ENCODE assay signal across 8 cellular contexts in the genomic region with DNA sequence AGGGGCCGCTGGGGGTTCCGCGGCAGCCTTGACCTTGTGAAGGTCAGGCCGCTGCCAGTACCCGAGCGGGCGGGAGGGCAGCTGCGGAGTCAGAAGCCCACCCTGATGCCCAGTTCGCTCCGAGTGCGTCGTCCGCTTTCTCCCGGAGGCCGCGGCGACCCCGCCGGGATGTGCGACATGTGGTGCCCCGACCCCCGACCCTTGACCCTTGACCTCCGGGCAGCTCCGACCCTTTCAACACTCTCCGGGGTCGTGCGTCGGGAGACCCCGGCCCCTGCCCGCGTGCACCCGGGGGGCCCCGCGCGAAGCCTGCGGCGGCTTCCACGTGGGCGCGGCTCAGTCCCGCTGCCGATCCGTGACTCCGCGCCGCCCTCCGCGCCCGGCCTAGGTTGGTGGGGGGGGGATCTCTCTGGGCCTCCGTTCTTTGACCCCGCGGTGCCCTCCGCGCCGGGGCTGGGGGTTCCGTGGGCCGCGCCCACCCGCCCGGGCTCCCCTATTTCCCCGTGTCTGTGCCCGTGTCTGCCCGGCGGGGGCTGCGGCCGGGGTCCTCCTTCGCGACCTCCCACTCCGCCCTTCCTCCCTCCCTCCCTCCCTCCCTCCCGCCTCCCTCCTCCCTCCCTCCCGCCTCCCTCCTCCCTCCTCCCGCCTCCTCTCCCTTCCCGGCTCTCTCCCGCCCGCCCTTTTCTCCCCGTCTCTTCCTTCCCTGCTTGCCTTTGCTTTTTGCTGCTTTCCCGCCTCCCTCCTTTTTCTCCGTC. TPM values are rescaled to one million over a fixed set of nuclear protein-coding genes. Genes with fewer than 3 reads are reported as not detected.
A peak's percentile ranks its signal among the peaks of the same experiment; 100 is the strongest.
DNase-seq lines count a peak whose midpoint lies in the region; ATAC-seq and TF ChIP-seq lines count a peak whose summit lies in the region.

No MANE protein-coding gene starts in this region.

- TF ChIP-seq CTCF in DND-41 (IDR thresholded peaks at IDR 0.05; ENCODE audit: borderline replicate concordance, extremely low read depth, low read length, poor library complexity, severe bottlenecking) = no peak
- TF ChIP-seq CTCF in left ventricle myocardium inferior (IDR thresholded peaks at IDR 0.05; ENCODE audit: borderline replicate concordance) = no peak

- H3K4me1 ChIP-seq in DND-41 (ENCODE audit: insufficient read depth, low read length) = peaks cover 61% of the 10 kb centered on the region
- H3K4me1 ChIP-seq in HUES64 (ENCODE audit: insufficient read depth, low read length) = no peaks in the 10 kb centered on the region
- peaks cover 67% of the 10 kb centered on the region for H3K4me1 ChIP-seq in left ventricle myocardium inferior

- H3K27ac ChIP-seq in DND-41 (ENCODE audit: low read length) (peak overlapping the region; percentile 97), HUES64 (ENCODE audit: low read depth, low read length) (peak overlapping the region; percentile 100), adipose tissue (ENCODE audit: low read depth, low read length) (peak overlapping the region; percentile 79), left ventricle myocardium inferior (replicated peaks) (peak overlapping the region; percentile 100)

- DNase-seq in DND-41 (no peak), left ventricle myocardium inferior (peak; percentile 69), putamen (ENCODE audit: low spot score) (peak; percentile 70), MV-4-11 (lab: John Stamatoyannopoulos, UW) (no peak), NK-92 (lab: John Stamatoyannopoulos, UW; ENCODE audit: unreplicated experiment) (no peak)

- H4K20me1 ChIP-seq in DND-41 (ENCODE audit: insufficient read depth, low read length) = peaks cover 70% of the 10 kb centered on the region

- intact Hi-C loops in left ventricle myocardium inferior (cut with micrococcal nuclease) = no loop called here

- H3K9me3 ChIP-seq in DND-41 (ENCODE audit: insufficient read depth, low read length, severe bottlenecking) = no peaks in the 10 kb centered on the region
- H3K9me3 ChIP-seq in HUES64 (ENCODE audit: insufficient read depth, low read depth, low read length) = no peaks in the 10 kb centered on the region
- H3K9me3 ChIP-seq in left ventricle myocardium inferior (replicated peaks) = no peaks in the 10 kb centered on the region

- under 1% methylated on average over 65 of the region's 78 CpGs for WGBS in HUES64
- WGBS in adipose tissue, 3 donors = 0 to 1% (median 0%) methylated on average over 42 to 70 of the region's 78 CpGs

- H3K4me2 ChIP-seq in DND-41 (ENCODE audit: insufficient read depth, low read length) = peak overlapping the region; percentile 79

- H2AFZ ChIP-seq in DND-41 (ENCODE audit: low read depth, low read length) = peak overlapping the region; percentile 77

- H3K4me3 ChIP-seq in DND-41 (ENCODE audit: low read depth in 1 of 2, low read length in 2 of 2) (peak overlapping the region; percentile 61 to 81), HUES64 (ENCODE audit: low read length) (peak overlapping the region; percentile 96), left ventricle myocardium inferior (peak overlapping the region; percentile 100)

- H3K36me3 ChIP-seq in DND-41 (ENCODE audit: insufficient read depth, low read length) (peaks cover 76% of the 10 kb centered on the region), HUES64 (ENCODE audit: insufficient read depth, low read length) (peaks cover 56% of the 10 kb centered on the region), left ventricle myocardium inferior (peaks cover 39% of the 10 kb centered on the region)

- ATAC-seq in DND-41 (ENCODE audit: insufficient read depth, low read depth) = peak; percentile 47
- peak; percentile 34 for ATAC-seq in GM21528 (IDR thresholded peaks at IDR 0.05; ENCODE audit: low FRiP score, unreplicated experiment)

- H3K9ac ChIP-seq in DND-41 (ENCODE audit: low read depth, low read length) (peak overlapping the region; percentile 96), HUES64 (ENCODE audit: low read depth, low read length) (peak overlapping the region; percentile 100)

- H3K79me2 ChIP-seq in DND-41 (ENCODE audit: insufficient read depth, low read length) = peaks cover 84% of the 10 kb centered on the region

- H3K27me3 ChIP-seq in DND-41 (ENCODE audit: insufficient read depth, low read length, poor library complexity) (no peaks in the 10 kb centered on the region), HUES64 (ENCODE audit: insufficient read depth, low read length) (no peaks in the 10 kb centered on the region), left ventricle myocardium inferior (ENCODE audit: low read depth) (no peaks in the 10 kb centered on the region)

RNA-seq across cellular contexts. Expression of a gene that starts 0.6 kb away (rescaled TPM):
- 378 TPM for polyA plus RNA-seq in HUES64 (2013, experiment 1 of 2)
- 420 TPM for polyA plus RNA-seq in HUES64 (2013, experiment 2 of 2)
- 100 to 1,000 TPM; 489 to 843 (median 515) TPM for polyA plus RNA-seq in adipose tissue
- total RNA-seq in left ventricle myocardium inferior = 158 TPM

RNA-seq across cellular contexts. Expression of a gene that starts 56.0 kb away (rescaled TPM):
- polyA plus RNA-seq in HUES64 (2013, experiment 1 of 2) = 0.15 TPM
- polyA plus RNA-seq in HUES64 (2013, experiment 2 of 2) = not detected
- 10 to 100 TPM in 2 of 3 donors, 1 to 10 TPM in 1; 4.0 to 19.0 (median 18.5) TPM for polyA plus RNA-seq in adipose tissue
- total RNA-seq in left ventricle myocardium inferior = 6.9 TPM

Comparison
In these comparisons a context has a peak if more than half of its experiments do, and no peak if none do; other contexts are left out.
1. DNase-seq: peak in left ventricle myocardium inferior (single experiment) and putamen (single experiment); none in DND-41 (single experiment), MV-4-11 (single experiment) and NK-92 (single experiment).
2. Peak in every context shown above with its lines, with median percentiles within 50 percentile points of each other: H3K27ac ChIP-seq and H3K4me3 ChIP-seq.